Comparison of ENCODE assay signal across 30 cellular contexts in the genomic region with DNA sequence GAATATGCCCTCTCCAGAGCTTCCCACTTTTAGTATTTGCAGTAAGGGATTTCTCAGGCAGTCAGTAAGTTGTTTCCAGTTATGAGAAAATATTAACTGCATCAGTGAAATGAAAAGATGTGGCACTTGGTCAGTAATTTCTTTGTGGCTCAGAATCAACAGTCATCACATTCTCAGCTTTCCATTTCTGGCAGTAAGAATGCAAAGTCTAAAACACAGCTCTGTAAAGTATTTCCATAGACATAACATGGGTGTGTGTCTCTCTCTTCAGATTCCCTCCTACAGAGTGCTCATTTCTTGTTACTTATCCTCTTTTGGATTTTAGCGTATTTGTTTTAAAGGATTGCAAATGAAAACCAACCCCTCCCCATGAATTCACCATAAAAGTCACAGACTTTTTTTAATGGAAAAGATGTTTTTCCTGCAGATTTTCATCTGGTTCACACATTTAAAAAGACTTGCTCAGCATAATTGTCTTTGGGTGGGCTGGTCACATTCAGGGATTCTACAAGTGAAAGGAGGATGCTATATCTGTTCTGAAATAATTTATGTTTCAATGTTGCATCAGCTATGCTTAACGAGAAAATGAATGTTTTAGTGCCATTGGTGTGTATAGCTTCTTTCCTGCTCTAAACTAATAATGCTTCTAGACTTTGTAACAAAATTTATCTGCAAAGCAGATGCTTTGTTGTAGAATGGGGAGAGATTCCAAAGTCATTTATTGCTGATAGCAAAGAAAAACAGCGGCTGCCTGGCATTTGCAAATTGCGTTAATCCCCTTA. TPM values are rescaled to one million over a fixed set of nuclear protein-coding genes. Genes with fewer than 3 reads are reported as not detected.
DNase-seq lines count a peak whose midpoint lies in the region; ATAC-seq, FAIRE-seq and TF ChIP-seq lines count a peak whose summit lies in the region.
"Had no signal": no experiment of that assay in that cellular context is flagged by ENCODE, and none has a peak within 500 bp of the region (broad histone marks: within the 10 kb centered on the region; RNA-seq: fewer than 3 reads in every experiment).

No MANE protein-coding gene starts in this region.

- H2AK9ac ChIP-seq in IMR-90 (replicated peaks; ENCODE audit: low read depth, low read length, poor library complexity): no peak overlapping the region

- no peaks in the 10 kb centered on the region for H3K79me1 ChIP-seq in IMR-90 (ENCODE audit: low read depth in 1 of 2, low read length in 2 of 2)
- H3K79me1 ChIP-seq in mesenchymal stem cell (replicated peaks; ENCODE audit: low read length, poor library complexity, severe bottlenecking): no peaks in the 10 kb centered on the region

- H4K8ac ChIP-seq in IMR-90 (ENCODE audit: low read depth in 2 of 2, low read length in 2 of 2) (no peak overlapping the region), mesenchymal stem cell (ENCODE audit: low read length) (no peak overlapping the region)

- H3K9me1 ChIP-seq in IMR-90 (ENCODE audit: insufficient read depth, low read length): peaks cover 4% of the 10 kb centered on the region; the same call in 1 of the 2 replicates

- 81% methylated on average over 4 of the region's 4 CpGs for WGBS in A549 (ENCODE audit: missing lambda C conversion rate)
- WGBS in IMR-90 (ENCODE audit: extremely low coverage in 2 of 2, insufficient read length in 1 of 2), 2 experiments: no CpG with 5 or more reads among the region's 4 CpGs
- WGBS in mesenchymal stem cell: 85% methylated on average over 2 of the region's 4 CpGs
- 63 to 75% (median 63%) methylated on average over 4 of the region's 4 CpGs for WGBS in small intestine, 3 donors
- WGBS in SK-N-SH (ENCODE audit: low lambda C conversion rate): 13% methylated on average over 4 of the region's 4 CpGs

- H2BK20ac ChIP-seq in IMR-90 (ENCODE audit: low read depth, low read length): no peak overlapping the region

- no peaks in the 10 kb centered on the region for H4K20me1 ChIP-seq in IMR-90 (ENCODE audit: insufficient read depth, low read length)
- no peaks in the 10 kb centered on the region for H4K20me1 ChIP-seq in SK-N-SH (ENCODE audit: insufficient read depth)

- TF ChIP-seq CTCF in A549 (IDR thresholded peaks at IDR 0.05): no peak
- TF ChIP-seq CTCF in IMR-90 (conservative IDR thresholded peaks at IDR 0.05; ENCODE audit: low read depth, low read length): no peak
- no peak for TF ChIP-seq CTCF in SK-N-SH (IDR thresholded peaks at IDR 0.05)

- H3F3A ChIP-seq in SK-N-SH (replicated peaks; ENCODE audit: insufficient read depth): no peaks in the 10 kb centered on the region

- H3K9me3 ChIP-seq in A549 (0 out of 3 replicates have a peak, but pooled peaks cover 4% of the 10 kb centered on the region), IMR-90 (ENCODE audit: control insufficient read depth, insufficient read depth, low read length) (peaks cover under 1% of the 10 kb centered on the region; the same call in 1 of the 2 replicates), mesenchymal stem cell (ENCODE audit: control insufficient read depth, low read length) (no peaks in the 10 kb centered on the region), MG63 (peaks cover 8% of the 10 kb centered on the region), small intestine (ENCODE audit: control insufficient read depth, low read depth) (no peaks in the 10 kb centered on the region), SK-N-SH (no peaks in the 10 kb centered on the region)
- H3K9me3 ChIP-seq: breast epithelium, transverse colon had no signal

- H2BK12ac ChIP-seq in mesenchymal stem cell (ENCODE audit: low read length in 2 of 2): no peak overlapping the region

- TF ChIP-seq RAD21 in A549 (conservative IDR thresholded peaks at IDR 0.05 in 1 of 2, IDR thresholded peaks at IDR 0.05 in 1 of 2): no peak
- no peak for TF ChIP-seq RAD21 in IMR-90 (IDR thresholded peaks at IDR 0.05; ENCODE audit: low read length)
- TF ChIP-seq RAD21 in SK-N-SH (IDR thresholded peaks at IDR 0.05; ENCODE audit: low read length): no peak

- CTCF ChIA-PET in A549 (lab: Yijun Ruan, JAX): no interaction called here
- CTCF ChIA-PET in IMR-90 (lab: Yijun Ruan, JAX): no interaction called here
- CTCF ChIA-PET in SK-N-SH (lab: Yijun Ruan, JAX): no interaction called here

- H2BK120ac ChIP-seq in IMR-90 (ENCODE audit: low read depth, low read length): 0 out of 2 replicates have a peak overlapping the region, but pooled peaks have one; percentile 18
- no peak overlapping the region for H2BK120ac ChIP-seq in mesenchymal stem cell (ENCODE audit: low read depth, low read length)

- H3K23ac ChIP-seq in IMR-90 (ENCODE audit: low read depth, low read length) (no peak overlapping the region), mesenchymal stem cell (ENCODE audit: low read length in 2 of 2) (no peak overlapping the region)

- TF ChIP-seq POLR2A in A549 (IDR thresholded peaks at IDR 0.05; ENCODE audit: low read length) (no peak), IMR-90 (IDR thresholded peaks at IDR 0.05; ENCODE audit: low read depth, low read length) (no peak)

- no peak overlapping the region for H4K5ac ChIP-seq in IMR-90 (ENCODE audit: low read depth, low read length)

- H3K9me2 ChIP-seq in SK-N-SH: no peaks in the 10 kb centered on the region

- no peak overlapping the region for H3K4me2 ChIP-seq in A549
- H3K4me2 ChIP-seq in IMR-90 (ENCODE audit: low read depth, low read length): peak overlapping the region; percentile 54
- no peak overlapping the region for H3K4me2 ChIP-seq in mesenchymal stem cell (ENCODE audit: low read length, poor library complexity, severe bottlenecking)
- no peak overlapping the region for H3K4me2 ChIP-seq in SK-N-SH
- H3K4me2 ChIP-seq: PC-9 had no signal

- POLR2A ChIA-PET in A549 (lab: Yijun Ruan, JAX) (no interaction called here), IMR-90 (lab: Charles Lee; ENCODE audit: unreplicated experiment) (no interaction called here), SK-N-SH (lab: Yijun Ruan, JAX) (no interaction called here)

- H3K79me2 ChIP-seq in SK-N-SH (ENCODE audit: insufficient read depth): no peaks in the 10 kb centered on the region

- H3K4ac ChIP-seq in IMR-90 (ENCODE audit: low read depth, low read length): no peak overlapping the region
- no peak overlapping the region for H3K4ac ChIP-seq in mesenchymal stem cell (ENCODE audit: low read depth in 1 of 2, low read length in 2 of 2)

- H2AK5ac ChIP-seq in IMR-90 (ENCODE audit: low read depth, low read length): no peak overlapping the region
- H2AK5ac ChIP-seq in mesenchymal stem cell (ENCODE audit: low read length, severe bottlenecking): no peak overlapping the region

- no peak overlapping the region for H3K27ac ChIP-seq in A549
- peak overlapping the region; percentile 44; the same call in 1 of the 2 replicates for H3K27ac ChIP-seq in IMR-90 (ENCODE audit: insufficient read depth, low read length)
- H3K27ac ChIP-seq in mesenchymal stem cell (ENCODE audit: low read length, poor library complexity, severe bottlenecking): peak overlapping the region; percentile 59
- no peak overlapping the region for H3K27ac ChIP-seq in small intestine (ENCODE audit: low read depth in 1 of 2, low read length in 1 of 2)
- no peak overlapping the region for H3K27ac ChIP-seq in SK-N-SH (ENCODE audit: low read depth in 2 of 2, low read length in 1 of 2)
- H3K27ac ChIP-seq: breast epithelium, HL-60, PC-9, transverse colon had no signal

- H3K56ac ChIP-seq in IMR-90 (ENCODE audit: extremely low read depth, insufficient read depth, low read length): no peak overlapping the region

- H3K27me3 ChIP-seq in IMR-90 (ENCODE audit: control insufficient read depth, insufficient read depth, low read length): no peaks in the 10 kb centered on the region; the same call in 1 of the 2 replicates
- no peaks in the 10 kb centered on the region for H3K27me3 ChIP-seq in mesenchymal stem cell (ENCODE audit: control insufficient read depth in 1 of 2, insufficient read depth in 1 of 2, low read length in 2 of 2)
- H3K27me3 ChIP-seq in MG63: no peaks in the 10 kb centered on the region
- no peaks in the 10 kb centered on the region for H3K27me3 ChIP-seq in small intestine (ENCODE audit: control insufficient read depth in 2 of 2, insufficient read depth in 2 of 2, low read length in 2 of 2)
- no peaks in the 10 kb centered on the region for H3K27me3 ChIP-seq in SK-N-SH (ENCODE audit: insufficient read depth)
- H3K27me3 ChIP-seq: breast epithelium, transverse colon had no signal

- H3K9ac ChIP-seq in IMR-90 (ENCODE audit: low read depth, low read length): peak overlapping the region; percentile 23; the same call in 1 of the 2 replicates
- H3K9ac ChIP-seq in mesenchymal stem cell (ENCODE audit: low read length): no peak overlapping the region
- no peak overlapping the region for H3K9ac ChIP-seq in SK-N-SH

- H2AFZ ChIP-seq in IMR-90 (replicated peaks; ENCODE audit: low read length, poor library complexity) (no peak overlapping the region), mesenchymal stem cell (ENCODE audit: low read depth, low read length) (no peak overlapping the region), SK-N-SH (ENCODE audit: low read depth) (no peak overlapping the region)
- H2AFZ ChIP-seq: PC-9 had no signal

- dilution Hi-C loops in IMR-90 (cut with HindIII; ENCODE audit: low sequenced_read_pairs, unreplicated experiment): no loop called here

- intact Hi-C loops in IMR-90 (cut with micrococcal nuclease): loop anchor here (5.0 kb wide), 1 partner anchor 45 kb away; no protein-coding TSS in a partner anchor

- H2BK5ac ChIP-seq in IMR-90 (ENCODE audit: low read depth, low read length, poor library complexity, severe bottlenecking) (no peak overlapping the region), mesenchymal stem cell (ENCODE audit: low read depth, low read length, poor library complexity, severe bottlenecking) (no peak overlapping the region)

- BruUV-seq in IMR-90 (replicated peaks; lab: Mats Ljungman, UMichigan): no TSS peak

- DNase-seq in A549 (ENCODE audit: low read depth in 1 of 2, low spot score in 1 of 2) (no peak), IMR-90 (peak; percentile 18), dedifferentiated amniotic fluid mesenchymal stem cell (ENCODE audit: extremely low spot score) (peak; percentile 51), mesenchymal stem cell (no peak), MG63 (no peak), small intestine (no peak), SK-N-SH (no peak), midbrain (lab: John Stamatoyannopoulos, UW) (no peak)
- DNase-seq: 8988T; activated CD4-positive, alpha-beta T cell treated with anti-CD3 and anti-CD28 coated beads for 36 hours; activated CD8-positive, alpha-beta T cell treated with anti-CD3 and anti-CD28 coated beads for 36 hours; activated naive CD4-positive, alpha-beta T cell treated with anti-CD3 and anti-CD28 coated beads, Interleukin-2, amount 10 ng/mL, durations not matched to agents 7 days and 5 days; AML-193; CD4-positive, alpha-beta memory T cell; foreskin fibroblast; head of caudate nucleus; Kasumi-1; kidney glomerular epithelial cell; NCI-H1436 treated with DMSO at 0.1 percent for 48 hours; NCI-H2081 treated with DMSO at 0.1 percent for 48 hours; NCI-H226; NCI-H69; nephron progenitor cell; PC-9; transverse colon had no signal

- no peaks in the 10 kb centered on the region for H3K36me3 ChIP-seq in IMR-90 (ENCODE audit: control insufficient read depth, insufficient read depth, low read length)
- no peaks in the 10 kb centered on the region for H3K36me3 ChIP-seq in mesenchymal stem cell (ENCODE audit: control insufficient read depth in 1 of 2, insufficient read depth in 2 of 2, low read depth in 1 of 2, low read length in 2 of 2)
- H3K36me3 ChIP-seq in MG63: no peaks in the 10 kb centered on the region
- H3K36me3 ChIP-seq in small intestine (ENCODE audit: control insufficient read depth in 2 of 2, insufficient read depth in 2 of 2, low read length in 2 of 2): no peaks in the 10 kb centered on the region
- no peaks in the 10 kb centered on the region for H3K36me3 ChIP-seq in SK-N-SH (replicated peaks in 1 of 2; ENCODE audit: control insufficient read depth in 1 of 2, insufficient read depth in 2 of 2, low read length in 1 of 2)
- H3K36me3 ChIP-seq: breast epithelium, transverse colon had no signal

- FAIRE-seq in A549 (lab: Jason Lieb, UNC) (no peak), small intestine (lab: Jason Lieb, UNC) (no peak)
- FAIRE-seq: GM12878, H54 had no signal

- H2BK15ac ChIP-seq in IMR-90 (ENCODE audit: low read depth, low read length): 0 out of 3 replicates have a peak overlapping the region, but pooled peaks have one; percentile 1
- no peak overlapping the region for H2BK15ac ChIP-seq in mesenchymal stem cell (ENCODE audit: low read depth, poor library complexity, severe bottlenecking)

- H3K4me3 ChIP-seq in A549 (no peak overlapping the region), IMR-90 (ENCODE audit: insufficient read depth, low read depth, low read length) (no peak overlapping the region), mesenchymal stem cell (ENCODE audit: insufficient read depth in 1 of 2, low read depth in 1 of 2, low read length in 2 of 2) (no peak overlapping the region), MG63 (no peak overlapping the region), small intestine (ENCODE audit: low read depth in 1 of 2, low read length in 2 of 2) (no peak overlapping the region), SK-N-SH (ENCODE audit: low read depth in 2 of 2, low read length in 1 of 2) (no peak overlapping the region)
- H3K4me3 ChIP-seq: breast epithelium, GM12878, PC-9, transverse colon had no signal

- in situ Hi-C loops in IMR-90 (cut with MboI; ENCODE audit: low sequenced_read_pairs): no loop called here

- ATAC-seq in A549: no peak
- ATAC-seq in IMR-90 (ENCODE audit: low read depth): peak; percentile 82
- ATAC-seq: activated CD4-positive, alpha-beta T cell treated with anti-CD3 and anti-CD28 coated beads for 36 hours; activated CD8-positive, alpha-beta T cell treated with anti-CD3 and anti-CD28 coated beads for 36 hours; GM12878; stimulated activated effector memory CD8-positive, alpha-beta T cell treated with anti-CD3 and anti-CD28 coated beads, Interleukin-12 subunit alpha, Interleukin-12 subunit beta, amount 100 ng/mL, for 72 hours had no signal

- H3K18ac ChIP-seq in IMR-90 (ENCODE audit: low read depth, low read length) (peak overlapping the region; percentile 83), mesenchymal stem cell (ENCODE audit: low read depth in 1 of 2, low read length in 2 of 2) (no peak overlapping the region)

- H4K91ac ChIP-seq in IMR-90 (ENCODE audit: insufficient read depth, low read depth, low read length): 0 out of 2 replicates have a peak overlapping the region, but pooled peaks have one; percentile 15
- H4K91ac ChIP-seq in mesenchymal stem cell (ENCODE audit: low read length): no peak overlapping the region

- TF ChIP-seq EP300 in A549 (IDR thresholded peaks at IDR 0.05) (no peak), SK-N-SH (IDR thresholded peaks at IDR 0.05; ENCODE audit: borderline replicate concordance in 1 of 2, low read depth in 1 of 2, low read length in 1 of 2) (no peak)

- no peaks in the 10 kb centered on the region for H3K4me1 ChIP-seq in A549
- peaks cover 5% of the 10 kb centered on the region for H3K4me1 ChIP-seq in IMR-90 (ENCODE audit: control insufficient read depth, insufficient read depth, low read length)
- peaks cover 3% of the 10 kb centered on the region for H3K4me1 ChIP-seq in mesenchymal stem cell (ENCODE audit: control insufficient read depth, insufficient read depth, low read depth, low read length)
- H3K4me1 ChIP-seq in small intestine (ENCODE audit: control insufficient read depth in 2 of 2, insufficient read depth in 1 of 2, low read depth in 1 of 2, low read length in 1 of 2): peaks cover 1 to 10% of the 10 kb centered on the region in 2 donors
- no peaks in the 10 kb centered on the region; a peak in 1 of 4 replicates for H3K4me1 ChIP-seq in SK-N-SH (ENCODE audit: control insufficient read depth in 1 of 2, insufficient read depth in 2 of 2, low read depth in 1 of 2, low read length in 1 of 2)
- H3K4me1 ChIP-seq: breast epithelium had no signal

- H3K14ac ChIP-seq in IMR-90 (replicated peaks; ENCODE audit: low read depth, low read length) (0 out of 2 replicates have a peak overlapping the region, but pooled peaks have one; percentile 20), mesenchymal stem cell (ENCODE audit: low read length in 2 of 2) (no peak overlapping the region)

RNA-seq across cellular contexts. Expression of a gene that starts 34.5 kb away (rescaled TPM):
- 173 and 180 TPM in 2 replicates for polyA plus RNA-seq in A549 (2011; rRNA removed)
- 25.3 and 25.8 TPM in 2 replicates for polyA plus RNA-seq in A549 (2012; cell fraction: cytosol; rRNA removed)
- polyA plus RNA-seq in A549 (2012; cell fraction: nucleus; rRNA removed): 18.1 and 18.7 TPM in 2 replicates
- polyA plus RNA-seq in A549 (2017; fragmentation: RNase III; extraction: RNeasy Plus Mini Kit Qiagen cat#74134 plus additional on column Dnase treatment): 35.2 to 44.5 TPM (median 37.0 TPM) in 3 replicates
- polyA minus RNA-seq in A549 (2011; rRNA and poly(A)+ RNA removed): 39.7 and 40.5 TPM in 2 replicates
- total RNA-seq in IMR-90 (2012; rRNA removed): 6.6 and 9.7 TPM in 2 replicates
- 11.5 and 11.6 TPM in 2 replicates for polyA plus RNA-seq in IMR-90 (2012; rRNA removed)
- polyA plus RNA-seq in IMR-90 (2012; cell fraction: cytosol; rRNA removed): 5.7 and 11.0 TPM in 2 replicates
- 1.7 and 7.2 TPM in 2 replicates for polyA plus RNA-seq in IMR-90 (2012; cell fraction: nucleus; rRNA removed; ENCODE audit: low replicate concordance)
- 11.8 TPM for polyA plus RNA-seq in mesenchymal stem cell (2013, experiment 1 of 2)
- polyA plus RNA-seq in mesenchymal stem cell (2013, experiment 2 of 2): 12.3 TPM
- total RNA-seq in MG63 (2014; rRNA removed; shearing (Covaris generic); ENCODE audit: low replicate concordance): 133 and 252 TPM in 2 replicates
- polyA plus RNA-seq in small intestine: 10 to 100 TPM; 24.8 to 60.2 (median 51.9) TPM
- polyA plus RNA-seq in SK-N-SH (2012; rRNA removed): 10.4 and 14.7 TPM in 2 replicates
- 20.5 and 23.6 TPM in 2 replicates for polyA plus RNA-seq in SK-N-SH (2012; cell fraction: cytosol; rRNA removed)
- 6.6 and 8.8 TPM in 2 replicates for polyA plus RNA-seq in SK-N-SH (2012; cell fraction: nucleus; rRNA removed)

Comparison
In these comparisons a context has a peak if more than half of its experiments do, and no peak if none do; other contexts are left out.
1. DNase-seq: peak in IMR-90 (single experiment) and dedifferentiated amniotic fluid mesenchymal stem cell (single experiment); none in A549 (0 of 2), mesenchymal stem cell (single experiment), MG63 (single experiment), small intestine (single experiment), SK-N-SH (single experiment) and midbrain (single experiment).
2. H3K27ac ChIP-seq: peak in IMR-90 (single experiment) and mesenchymal stem cell (single experiment); none in A549 (0 of 2), small intestine (0 of 2) and SK-N-SH (0 of 2).